Comparison of ENCODE assay signal across 8 cellular contexts in genomic region chr20:59939052-59939878, GRCh38. TPM values are rescaled to one million over a fixed set of nuclear protein-coding genes. Genes with fewer than 3 reads are reported as not detected.
DNase-seq lines count a peak whose midpoint lies in the region; ATAC-seq and TF ChIP-seq lines count a peak whose summit lies in the region.

No MANE protein-coding gene starts in this region.

- H3K9me3 ChIP-seq in Loucy (ENCODE audit: insufficient read depth, low read depth, low read length) (no peaks in the 10 kb centered on the region), mesodermal cell (ENCODE audit: control insufficient read depth, low read length) (no peaks in the 10 kb centered on the region)

- H2AFZ ChIP-seq in Loucy (ENCODE audit: low read length) = 0 out of 2 replicates have a peak overlapping the region, but pooled peaks have one; percentile 88

- TF ChIP-seq CTCF in Loucy (conservative IDR thresholded peaks at IDR 0.05; ENCODE audit: low read length) (no peak), coronary artery (IDR thresholded peaks at IDR 0.05) (no peak)

- H3F3A ChIP-seq in Loucy (ENCODE audit: low read depth) = 0 out of 2 replicates have a peak, but pooled peaks cover 2% of the 10 kb centered on the region

- DNase-seq in coronary artery (ENCODE audit: low spot score) (no peak), COR-L47 (lab: John Stamatoyannopoulos, UW) (no peak), glomerular visceral epithelial cell (ENCODE audit: extremely low spot score) (no peak), cerebellar nuclear complex (lab: John Stamatoyannopoulos, UW) (no peak)

- 55 to 67% methylated on average over 78 to 102 of the region's 104 CpGs for WGBS in mesodermal cell (ENCODE audit: insufficient coverage in 2 of 2), 2 experiments

- peak overlapping the region; percentile 81 for H3K9ac ChIP-seq in Loucy (ENCODE audit: low read depth, low read length, poor library complexity, severe bottlenecking)

- ATAC-seq in GM21381 (IDR thresholded peaks at IDR 0.05; ENCODE audit: unreplicated experiment) (peak; percentile 3), HG02840 (IDR thresholded peaks at IDR 0.05; ENCODE audit: low FRiP score, unreplicated experiment) (no peak)

- no peaks in the 10 kb centered on the region for H3K27me3 ChIP-seq in Loucy (ENCODE audit: insufficient read depth, low read length, poor library complexity, severe bottlenecking)

- H3K4me1 ChIP-seq in Loucy (ENCODE audit: insufficient read depth, low read length, poor library complexity, severe bottlenecking) = peaks cover 37% of the 10 kb centered on the region
- peaks cover 11% of the 10 kb centered on the region for H3K4me1 ChIP-seq in mesodermal cell (ENCODE audit: control insufficient read depth, insufficient read depth, low read length, poor library complexity, severe bottlenecking)

- H3K4me2 ChIP-seq in Loucy (ENCODE audit: low read depth, low read length, poor library complexity, severe bottlenecking) = peak overlapping the region; percentile 64

- H3K4me3 ChIP-seq in Loucy (ENCODE audit: low read length, poor library complexity, severe bottlenecking) = peak overlapping the region; percentile 81
- H3K4me3 ChIP-seq in coronary artery = peak overlapping the region; percentile 87
- H3K4me3 ChIP-seq in mesodermal cell (ENCODE audit: extremely low read depth, insufficient read depth, low read length, poor library complexity, severe bottlenecking) = peak overlapping the region; percentile 71

- peaks cover 34% of the 10 kb centered on the region for H3K79me2 ChIP-seq in Loucy (ENCODE audit: insufficient read depth, low read length)

- H4K20me1 ChIP-seq in Loucy (ENCODE audit: insufficient read depth, low read length, poor library complexity, severe bottlenecking) = no peaks in the 10 kb centered on the region

- H3K9me2 ChIP-seq in Loucy (replicated peaks; ENCODE audit: low read depth, low read length) = no peaks in the 10 kb centered on the region

- H3K36me3 ChIP-seq in Loucy (ENCODE audit: insufficient read depth, low read length) = peaks cover 14% of the 10 kb centered on the region; the same call in 1 of the 2 replicates
- peaks cover 10% of the 10 kb centered on the region for H3K36me3 ChIP-seq in mesodermal cell (ENCODE audit: control insufficient read depth, insufficient read depth, low read length)

- peak overlapping the region; percentile 93 to 98 for H3K27ac ChIP-seq in coronary artery
- H3K27ac ChIP-seq in mesodermal cell (ENCODE audit: low read depth, low read length, severe bottlenecking) = peak overlapping the region; percentile 98

RNA-seq across cellular contexts. Expression of gene PPP1R3D, which starts 0.8 kb away (rescaled TPM):
- 4.2 TPM for polyA plus RNA-seq in mesodermal cell (2013, experiment 1 of 2)
- polyA plus RNA-seq in mesodermal cell (2013, experiment 2 of 2) = 3.8 TPM

RNA-seq across cellular contexts. Expression of gene FAM217B, which starts 0.9 kb away (rescaled TPM):
- 13.1 TPM for polyA plus RNA-seq in mesodermal cell (2013, experiment 1 of 2)
- polyA plus RNA-seq in mesodermal cell (2013, experiment 2 of 2) = 11.7 TPM

RNA-seq across cellular contexts. Expression of gene SYCP2, which starts 5.8 kb away (rescaled TPM):
- polyA plus RNA-seq in mesodermal cell (2013, experiment 1 of 2) = 1.5 TPM
- 0.46 TPM for polyA plus RNA-seq in mesodermal cell (2013, experiment 2 of 2)

RNA-seq across cellular contexts. Expression of gene CDH26, which starts 19.0 kb away (rescaled TPM):
- 0.29 TPM for polyA plus RNA-seq in mesodermal cell (2013, experiment 1 of 2)
- 0.35 TPM for polyA plus RNA-seq in mesodermal cell (2013, experiment 2 of 2)
